9 cellular contexts compared by ENCODE assay signal in the genomic region with DNA sequence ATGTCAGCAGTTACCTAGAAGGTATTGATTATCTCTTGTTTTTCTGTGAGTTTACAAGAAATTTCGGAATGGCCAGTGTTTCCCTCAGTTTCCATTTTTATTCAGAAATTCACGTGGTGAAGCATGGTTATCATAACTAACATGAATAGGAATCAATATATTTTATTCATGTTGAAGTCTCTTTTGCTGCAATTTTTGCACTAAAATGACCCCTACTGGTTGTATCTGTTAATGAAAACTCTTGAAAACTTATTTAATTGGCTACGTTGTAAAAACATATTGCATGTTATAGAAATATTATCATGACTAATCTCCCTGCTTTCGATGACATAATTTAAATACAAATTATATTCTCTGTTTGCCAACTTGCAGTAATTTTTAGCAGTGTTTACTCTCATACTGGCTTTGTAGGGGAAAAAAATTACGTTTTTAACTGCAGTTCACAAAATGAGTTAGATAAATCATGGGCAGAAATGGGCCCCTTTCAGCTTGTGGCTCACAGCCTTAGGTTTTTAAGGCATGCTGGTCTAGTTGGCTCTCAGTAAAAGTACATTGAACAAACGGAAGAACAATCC. TPM values are rescaled to one million over a fixed set of nuclear protein-coding genes. Genes with fewer than 3 reads are reported as not detected.
DNase-seq lines count a peak whose midpoint lies in the region; ATAC-seq and TF ChIP-seq lines count a peak whose summit lies in the region.
"Had no signal": no experiment of that assay in that cellular context is flagged by ENCODE, and none has a peak within 500 bp of the region (broad histone marks: within the 10 kb centered on the region; RNA-seq: fewer than 3 reads in every experiment).

No MANE protein-coding gene starts in this region.

- H3K4me3 ChIP-seq in AG04449 (ENCODE audit: low read depth, low read length) = peak overlapping the region; percentile 72
- peak overlapping the region; percentile 99 for H3K4me3 ChIP-seq in GM23248
- H3K4me3 ChIP-seq in ascending aorta = peak overlapping the region; percentile 81
- H3K4me3 ChIP-seq in lung = no peak overlapping the region
- H3K4me3 ChIP-seq in WERI-Rb-1 (ENCODE audit: low read depth, low read length) = no peak overlapping the region

- CTCF ChIA-PET in AG04449 (lab: Yijun Ruan, JAX) = interaction anchor here (1.0 to 2.1 kb wide), 5 partner anchors 13 to 305 kb away, joined by 3 to 7 read pairs (median 3); no protein-coding TSS in a partner anchor

- H3K27me3 ChIP-seq in GM23248 (replicated peaks; ENCODE audit: insufficient read depth) (no peaks in the 10 kb centered on the region), ascending aorta (no peaks in the 10 kb centered on the region), lung (ENCODE audit: control insufficient read depth, insufficient read depth) (no peaks in the 10 kb centered on the region), WERI-Rb-1 (ENCODE audit: insufficient read depth, low read depth, severe bottlenecking) (peaks cover 9% of the 10 kb centered on the region)

- in situ Hi-C loops in GM23248 (cut with MboI) = loop anchor here (10.0 kb wide), 1 partner anchor 306 kb away; no protein-coding TSS in a partner anchor

- POLR2A ChIA-PET in AG04449 (lab: Yijun Ruan, JAX) = interaction anchor here (1.1 to 1.2 kb wide), 4 partner anchors 8 to 127 kb away, joined by 3 to 7 read pairs (median 4); no protein-coding TSS in a partner anchor

- H3K4me2 ChIP-seq in GM23248 (ENCODE audit: unreplicated experiment) = peak overlapping the region; percentile 96

- peak overlapping the region; percentile 93 for H3K27ac ChIP-seq in GM23248
- peak overlapping the region in 1 of 2 donors; percentile 97 for H3K27ac ChIP-seq in ascending aorta
- no peak overlapping the region for H3K27ac ChIP-seq in lung (ENCODE audit: low read depth in 1 of 2, low read length in 1 of 2)
- H3K27ac ChIP-seq in WERI-Rb-1 = no peak overlapping the region

- H3K4me1 ChIP-seq in GM23248 (ENCODE audit: insufficient read depth) = peaks cover 54% of the 10 kb centered on the region
- H3K4me1 ChIP-seq in ascending aorta = peaks cover 2 to 40% of the 10 kb centered on the region in 2 donors
- peaks cover 7 to 16% of the 10 kb centered on the region in 2 donors for H3K4me1 ChIP-seq in lung (ENCODE audit: control insufficient read depth in 2 of 2, insufficient read depth in 2 of 2, low read length in 2 of 2)

- H3K9ac ChIP-seq in GM23248 = peak overlapping the region; percentile 97

- no peaks in the 10 kb centered on the region for H3K9me2 ChIP-seq in GM23248 (ENCODE audit: insufficient read depth)

- intact Hi-C loops in ascending aorta (cut with DNase I) = loop anchor here (5.0 kb wide), 3 partner anchors 53 to 98 kb away; no protein-coding TSS in a partner anchor

- WGBS in GM23248 (ENCODE audit: low coverage in 1 of 2, low lambda C conversion rate in 2 of 2, missing lambda C conversion rate in 2 of 2), 2 experiments = 31% methylated on average over 6 of the region's 6 CpGs
- 51 to 60% methylated on average over 6 of the region's 6 CpGs for WGBS in lung, 2 donors

- H3K36me3 ChIP-seq in GM23248 (ENCODE audit: low read depth) = peaks cover 16% of the 10 kb centered on the region; the same call in 1 of the 2 replicates
- peaks cover 0 to 5% of the 10 kb centered on the region in 2 donors for H3K36me3 ChIP-seq in ascending aorta
- no peaks in the 10 kb centered on the region for H3K36me3 ChIP-seq in lung (ENCODE audit: control insufficient read depth in 2 of 2, insufficient read depth in 2 of 2, low read length in 2 of 2)
- no peaks in the 10 kb centered on the region for H3K36me3 ChIP-seq in WERI-Rb-1

- peaks cover 77% of the 10 kb centered on the region for H3F3A ChIP-seq in GM23248 (ENCODE audit: insufficient read depth)

- H4K20me1 ChIP-seq in GM23248 (ENCODE audit: insufficient read depth) = 0 out of 2 replicates have a peak, but pooled peaks cover 9% of the 10 kb centered on the region

- H3K79me2 ChIP-seq in GM23248 (ENCODE audit: insufficient read depth) = peaks cover 93% of the 10 kb centered on the region

- ATAC-seq in lung (ENCODE audit: insufficient read depth, low FRiP score) = no peak

- H3K9me3 ChIP-seq in GM23248 (ENCODE audit: low read depth) (no peaks in the 10 kb centered on the region), ascending aorta (no peaks in the 10 kb centered on the region), lung (ENCODE audit: control insufficient read depth in 2 of 2, insufficient read depth in 1 of 2, low read length in 1 of 2) (no peaks in the 10 kb centered on the region), WERI-Rb-1 (ENCODE audit: severe bottlenecking) (no peaks in the 10 kb centered on the region)

- H2AFZ ChIP-seq in GM23248 = no peak overlapping the region

- DNase-seq in AG04449 (ENCODE audit: low read depth, low spot score) = no peak
- peak; percentile 58 for DNase-seq in GM23248
- no peak for DNase-seq in ascending aorta (ENCODE audit: low spot score in 2 of 2)
- no peak for DNase-seq in lung (ENCODE audit: low spot score)
- DNase-seq in WERI-Rb-1 = no peak
- DNase-seq in SK-N-DZ (ENCODE audit: low spot score) = no peak
- no peak for DNase-seq in iPS-NIHi11 (ENCODE audit: low spot score)
- no peak for DNase-seq in activated CD4-positive, CD25-positive, alpha-beta regulatory T cell treated with anti-CD3 and anti-CD28 coated beads, Interleukin-2, amount 50 U/mL, for 72 hours
- DNase-seq: cortex of kidney had no signal

- TF ChIP-seq CTCF in AG04449 (IDR thresholded peaks at IDR 0.05; ENCODE audit: insufficient read depth, low read length, missing control alignments) (no peak), ascending aorta (IDR thresholded peaks at IDR 0.05) (peak in 2 of 3 experiments; percentile 19 to 24), lung (IDR thresholded peaks at IDR 0.05; ENCODE audit: control extremely low read depth, extremely low read depth) (peak; percentile 9), WERI-Rb-1 (IDR thresholded peaks at IDR 0.05; ENCODE audit: low read depth, low read length) (no peak)

RNA-seq across cellular contexts. Expression of a gene that starts 3.5 kb away (rescaled TPM):
- total RNA-seq in GM23248 (2014; rRNA removed; shearing (Covaris generic)) = 485 and 499 TPM in 2 replicates
- polyA plus RNA-seq in GM23248 (2016; fragmentation: Nextera tagmentation; extraction: Ambion mirVana) (76.4 and 77.4 TPM in 2 replicates), lung (10 to 100 TPM; 24.3 to 40.8 TPM)
- total RNA-seq in ascending aorta (273 TPM), lung (100 to 1,000 TPM in 1 of 2 donors, 10 to 100 TPM in 1; 76.1 to 119 TPM)
- polyA plus RNA-seq in SK-N-DZ (2014; cell fraction: cytosol; rRNA removed) = 0.22 and 0.31 TPM in 2 replicates
- polyA plus RNA-seq in SK-N-DZ (2014; cell fraction: nucleus; rRNA removed) = 0.15 and 0.47 TPM in 2 replicates

Comparison
In these comparisons a context has a peak if more than half of its experiments do, and no peak if none do; other contexts are left out.
1. H3K4me3 ChIP-seq: peak in AG04449 (single experiment), GM23248 (single experiment) and ascending aorta (2 of 2); none in lung (single experiment) and WERI-Rb-1 (single experiment).
2. CTCF ChIP-seq: peak in ascending aorta (2 of 3) and lung (single experiment); none in AG04449 (single experiment) and WERI-Rb-1 (single experiment).